15 cellular contexts compared by ENCODE assay signal in genomic region chr4:139851133-139851532, GRCh38.
DNase-seq lines count a peak whose midpoint lies in the region; FAIRE-seq and TF ChIP-seq lines count a peak whose summit lies in the region.
"Had no signal": no experiment of that assay in that cellular context is flagged by ENCODE, and none has a peak within 500 bp of the region (broad histone marks: within the 10 kb centered on the region; RNA-seq: fewer than 3 reads in every experiment).

No MANE protein-coding gene starts in this region.

- intact Hi-C loops in activated T-helper 1 cell treated with anti-CD3 and anti-CD28 coated beads, Interleukin-12 subunit alpha, Interleukin-12 subunit beta, Interleukin-2, Interleukin-4 antibody, amounts not matched to agents 30 ng/mL and 10 ng/mL and 1 ng/mL, durations not matched to agents 14 hours and 24 hours and 36 hours (cut with micrococcal nuclease): no loop called here

- H2BK15ac ChIP-seq in mesendoderm (replicated peaks; ENCODE audit: low read depth): peak overlapping the region; percentile 78

- FAIRE-seq in bronchial epithelial cell (lab: Jason Lieb, UNC): peak; percentile 52
- FAIRE-seq: H54 had no signal

- peak; percentile 70 for DNase-seq in DMS53 (lab: John Stamatoyannopoulos, UW)
- peak; percentile 56 for DNase-seq in Karpas-422
- DNase-seq in bronchial epithelial cell (ENCODE audit: low read depth): no peak
- DNase-seq in mesendoderm: no peak
- no peak for DNase-seq in activated T-helper 1 cell treated with anti-CD3 and anti-CD28 coated beads, Interleukin-12 subunit alpha, Interleukin-12 subunit beta, Interleukin-2, Interleukin-4 antibody, amounts not matched to agents 30 ng/mL and 10 ng/mL and 1 ng/mL, durations not matched to agents 14 hours and 24 hours and 36 hours (ENCODE audit: low spot score)
- DNase-seq in activated CD8-positive, alpha-beta memory T cell treated with anti-CD3 and anti-CD28 coated beads for 24 hours: no peak
- no peak for DNase-seq in GM20000 (ENCODE audit: low spot score)
- DNase-seq: BE2C, DMS79 treated with DMSO at 0.1 percent for 48 hours, NCI-H1436, NCI-H187 treated with DMSO at 0.1 percent for 48 hours, NCI-H345, NCI-H526, Peyer's patch had no signal

- H3K4me3 Mint-ChIP-seq in activated T-helper 1 cell treated with anti-CD3 and anti-CD28 coated beads, Interleukin-12 subunit alpha, Interleukin-12 subunit beta, Interleukin-2, Interleukin-4 antibody, amounts not matched to agents 30 ng/mL and 10 ng/mL and 1 ng/mL, durations not matched to agents 14 hours and 24 hours and 36 hours: no peak overlapping the region

- H4K20me1 ChIP-seq in Karpas-422 (ENCODE audit: insufficient read depth, low read depth, low read length): no peaks in the 10 kb centered on the region

- H3K4me1 ChIP-seq in Karpas-422 (ENCODE audit: low read length) (peaks cover 80% of the 10 kb centered on the region), mesendoderm (ENCODE audit: control insufficient read depth, low read depth, low read length) (peaks cover 10% of the 10 kb centered on the region)
- H3K4me1 ChIP-seq: Peyer's patch had no signal

- peaks cover 21% of the 10 kb centered on the region for H3K27me3 Mint-ChIP-seq in activated T-helper 1 cell treated with anti-CD3 and anti-CD28 coated beads, Interleukin-12 subunit alpha, Interleukin-12 subunit beta, Interleukin-2, Interleukin-4 antibody, amounts not matched to agents 30 ng/mL and 10 ng/mL and 1 ng/mL, durations not matched to agents 14 hours and 24 hours and 36 hours (ENCODE audit: insufficient read depth)

- H3K27ac ChIP-seq in Karpas-422 (ENCODE audit: low read length) (peak overlapping the region; percentile 12; the same call in 1 of the 2 replicates), mesendoderm (ENCODE audit: low read depth, low read length) (no peak overlapping the region)
- H3K27ac ChIP-seq: Peyer's patch had no signal

- no peak overlapping the region for H3K4me3 ChIP-seq in Karpas-422 (ENCODE audit: low read length)
- H3K4me3 ChIP-seq in bronchial epithelial cell (ENCODE audit: low read depth, low read length): no peak overlapping the region
- no peak overlapping the region for H3K4me3 ChIP-seq in mesendoderm (ENCODE audit: low read length)
- H3K4me3 ChIP-seq: Peyer's patch had no signal

- no peaks in the 10 kb centered on the region for H3K9me3 ChIP-seq in Karpas-422 (ENCODE audit: low read length)
- H3K9me3 ChIP-seq: BE2C, Peyer's patch had no signal

- H3K36me3 Mint-ChIP-seq in activated T-helper 1 cell treated with anti-CD3 and anti-CD28 coated beads, Interleukin-12 subunit alpha, Interleukin-12 subunit beta, Interleukin-2, Interleukin-4 antibody, amounts not matched to agents 30 ng/mL and 10 ng/mL and 1 ng/mL, durations not matched to agents 14 hours and 24 hours and 36 hours (ENCODE audit: low read depth): no peaks in the 10 kb centered on the region

- H3K4me1 Mint-ChIP-seq in activated T-helper 1 cell treated with anti-CD3 and anti-CD28 coated beads, Interleukin-12 subunit alpha, Interleukin-12 subunit beta, Interleukin-2, Interleukin-4 antibody, amounts not matched to agents 30 ng/mL and 10 ng/mL and 1 ng/mL, durations not matched to agents 14 hours and 24 hours and 36 hours (ENCODE audit: low read depth): peaks cover 4% of the 10 kb centered on the region

- TF ChIP-seq CTCF in bronchial epithelial cell (IDR thresholded peaks at IDR 0.05; ENCODE audit: insufficient read depth, low read length, severe bottlenecking) (no peak), GM20000 (IDR thresholded peaks at IDR 0.05; ENCODE audit: extremely low read depth, missing control alignments) (no peak)

- H3K56ac ChIP-seq in mesendoderm (ENCODE audit: low read length): no peak overlapping the region

- H3K9me3 Mint-ChIP-seq in activated T-helper 1 cell treated with anti-CD3 and anti-CD28 coated beads, Interleukin-12 subunit alpha, Interleukin-12 subunit beta, Interleukin-2, Interleukin-4 antibody, amounts not matched to agents 30 ng/mL and 10 ng/mL and 1 ng/mL, durations not matched to agents 14 hours and 24 hours and 36 hours: no peaks in the 10 kb centered on the region

- H3K27ac Mint-ChIP-seq in activated T-helper 1 cell treated with anti-CD3 and anti-CD28 coated beads, Interleukin-12 subunit alpha, Interleukin-12 subunit beta, Interleukin-2, Interleukin-4 antibody, amounts not matched to agents 30 ng/mL and 10 ng/mL and 1 ng/mL, durations not matched to agents 14 hours and 24 hours and 36 hours: no peak overlapping the region

- no peak overlapping the region for H2AFZ ChIP-seq in Karpas-422 (ENCODE audit: low read length)

- no peaks in the 10 kb centered on the region for H3K27me3 ChIP-seq in Karpas-422 (ENCODE audit: low read length)
- no peaks in the 10 kb centered on the region for H3K27me3 ChIP-seq in bronchial epithelial cell (ENCODE audit: control insufficient read depth, insufficient read depth, low read length)
- no peaks in the 10 kb centered on the region for H3K27me3 ChIP-seq in mesendoderm (ENCODE audit: insufficient read depth, low read length, poor library complexity)
- H3K27me3 ChIP-seq: BE2C, Peyer's patch had no signal

- H3K79me1 ChIP-seq in mesendoderm (ENCODE audit: low read length): no peaks in the 10 kb centered on the region

- H3K23ac ChIP-seq in mesendoderm (ENCODE audit: low read length): no peak overlapping the region

- no peak overlapping the region for H2BK5ac ChIP-seq in mesendoderm (ENCODE audit: low read length)

- no peak overlapping the region for H2BK120ac ChIP-seq in mesendoderm (ENCODE audit: low read depth, low read length)

- WGBS in mesendoderm (ENCODE audit: extremely low coverage, insufficient coverage, low lambda C conversion rate): no CpG with 5 or more reads among the region's 2 CpGs

- peak overlapping the region; percentile 93 for H3K18ac ChIP-seq in mesendoderm (ENCODE audit: low read length)

- H3K9ac ChIP-seq in Karpas-422 (ENCODE audit: low read length) (no peak overlapping the region), mesendoderm (ENCODE audit: low read length) (no peak overlapping the region)

- H3K79me2 ChIP-seq in Karpas-422 (ENCODE audit: low read length) (peaks cover 41% of the 10 kb centered on the region; the same call in 1 of the 2 replicates), mesendoderm (ENCODE audit: control insufficient read depth, insufficient read depth, low read length) (no peaks in the 10 kb centered on the region)

- H3K4ac ChIP-seq in mesendoderm (ENCODE audit: low read depth, low read length): no peak overlapping the region

- H3K4me2 ChIP-seq in Karpas-422 (ENCODE audit: low read depth, low read length, poor library complexity, severe bottlenecking) (peak overlapping the region; percentile 8), mesendoderm (ENCODE audit: low read length) (no peak overlapping the region)

- no peaks in the 10 kb centered on the region for H3K9me2 ChIP-seq in Karpas-422 (replicated peaks; ENCODE audit: insufficient read depth, low read length)

- H3K36me3 ChIP-seq in Karpas-422 (ENCODE audit: insufficient read depth, low read length): no peaks in the 10 kb centered on the region
- H3K36me3 ChIP-seq in bronchial epithelial cell (ENCODE audit: control insufficient read depth, insufficient read depth, low read length): no peaks in the 10 kb centered on the region
- no peaks in the 10 kb centered on the region for H3K36me3 ChIP-seq in mesendoderm (ENCODE audit: control insufficient read depth, insufficient read depth, low read length)
- H3K36me3 ChIP-seq: BE2C, Peyer's patch had no signal

- no peak overlapping the region for H2AK5ac ChIP-seq in mesendoderm (ENCODE audit: low read length)

- H4K5ac ChIP-seq in mesendoderm (ENCODE audit: low read length): no peak overlapping the region

- H4K8ac ChIP-seq in mesendoderm (ENCODE audit: low read depth, low read length): no peak overlapping the region

Comparison
In these comparisons a context has a peak if more than half of its experiments do, and no peak if none do; other contexts are left out.
1. DNase-seq: peak in DMS53 (single experiment) and Karpas-422 (single experiment); none in bronchial epithelial cell (single experiment), mesendoderm (single experiment), activated T-helper 1 cell treated with anti-CD3 and anti-CD28 coated beads, Interleukin-12 subunit alpha, Interleukin-12 subunit beta, Interleukin-2, Interleukin-4 antibody, amounts not matched to agents 30 ng/mL and 10 ng/mL and 1 ng/mL, durations not matched to agents 14 hours and 24 hours and 36 hours (single experiment), activated CD8-positive, alpha-beta memory T cell treated with anti-CD3 and anti-CD28 coated beads for 24 hours (single experiment) and GM20000 (single experiment).